In genomic region chr17:71919896-71920295, GRCh38 we compare ENCODE assay signal across 25 cellular contexts.
"Had no signal": no experiment of that assay in that cellular context is flagged by ENCODE, and none has a peak within 500 bp of the region (broad histone marks: within the 10 kb centered on the region; RNA-seq: fewer than 3 reads in every experiment).

No MANE protein-coding gene starts in this region.

- H3K27ac ChIP-seq: neutrophil, pancreas, prostate gland, right lobe of liver, sigmoid colon, spleen, suprapubic skin, testis, tibial artery, transverse colon, upper lobe of right lung, uterus had no signal

- H3K27me3 ChIP-seq: neutrophil, pancreas, right lobe of liver, sigmoid colon, spleen, suprapubic skin, testis, tibial artery, transverse colon, upper lobe of right lung, uterus had no signal

- H3K4me1 ChIP-seq: pancreas, prostate gland, right lobe of liver, sigmoid colon, spleen, suprapubic skin, testis, transverse colon, upper lobe of right lung, uterus had no signal

- FAIRE-seq: pancreas had no signal

- H3K9me3 ChIP-seq: neutrophil, pancreas, prostate gland, right lobe of liver, sigmoid colon, suprapubic skin, testis, tibial artery, transverse colon, upper lobe of right lung, uterus had no signal

- H3K4me3 ChIP-seq: pancreas, prostate gland, right lobe of liver, sigmoid colon, skin epidermis, smooth muscle cell, spleen, suprapubic skin, testis, tibial artery, transverse colon, upper lobe of right lung, uterus had no signal

- DNase-seq: naive thymus-derived CD8-positive, alpha-beta T cell; nephron progenitor cell; pancreas; right cardiac atrium; right lobe of liver; sigmoid colon; spleen; stimulated activated CD4-positive, alpha-beta T cell treated with anti-CD3 and anti-CD28 coated beads, Interleukin-12 subunit alpha, Interleukin-12 subunit beta, amount 100 ng/mL, for 4 hours; stimulated activated CD4-positive, alpha-beta T cell treated with anti-CD3 and anti-CD28 coated beads, Interleukin-1b, Interleukin-23, amount 100 ng/mL, for 48 hours; stimulated activated CD4-positive, alpha-beta T cell treated with anti-CD3 and anti-CD28 coated beads, Interleukin-4, amount 100 ng/mL, for 1 hour; stimulated activated CD4-positive, alpha-beta T cell treated with anti-CD3 and anti-CD28 coated beads, Interleukin-4, amount 100 ng/mL, for 4 hours; stimulated activated CD8-positive, alpha-beta memory T cell treated with anti-CD3 and anti-CD28 coated beads, Interleukin-4, amount 100 ng/mL, for 48 hours; stimulated activated naive CD4-positive, alpha-beta T cell; stimulated activated naive CD8-positive, alpha-beta T cell treated with anti-CD3 and anti-CD28 coated beads, Interleukin-15, amount 100 ng/mL, for 72 hours; stimulated activated naive CD8-positive, alpha-beta T cell treated with anti-CD3 and anti-CD28 coated beads, Interleukin-15, Interleukin-2, amounts not matched to agents 100 U/mL and 50 U/mL, for 24 hours; testis; tibial artery; transverse colon; upper lobe of right lung; uterus had no signal

- H3K36me3 ChIP-seq: neutrophil, pancreas, prostate gland, right lobe of liver, sigmoid colon, spleen, suprapubic skin, tibial artery, transverse colon, upper lobe of right lung, uterus had no signal

- H3K4me2 ChIP-seq: smooth muscle cell had no signal
